21 cellular contexts compared by ENCODE assay signal in genomic region chr10:114151892-114152291, GRCh38. TPM values are rescaled to one million over a fixed set of nuclear protein-coding genes. Genes with fewer than 3 reads are reported as not detected.
"Had no signal": no experiment of that assay in that cellular context is flagged by ENCODE, and none has a peak within 500 bp of the region (broad histone marks: within the 10 kb centered on the region; RNA-seq: fewer than 3 reads in every experiment).

No MANE protein-coding gene starts in this region.

- H3K4me3 Mint-ChIP-seq: activated CD4-positive, alpha-beta T cell treated with anti-CD3 and anti-CD28 coated beads, Interleukin-2, amount 10 ng/mL, durations not matched to agents 24 days and 14 days; activated CD8-positive, alpha-beta T cell treated with anti-CD3 and anti-CD28 coated beads, Interleukin-2, amount 10 ng/mL, durations not matched to agents 7 days and 5 days; activated naive CD8-positive, alpha-beta T cell treated with anti-CD3 and anti-CD28 coated beads for 36 hours; natural killer cell had no signal

- H3K4me3 ChIP-seq: left lung, lung, sigmoid colon, spleen, upper lobe of right lung had no signal

- H3K27ac ChIP-seq: left lung, sigmoid colon, spleen, upper lobe of right lung, VCaP had no signal

- H3K9me3 ChIP-seq: left lung, sigmoid colon, spleen, upper lobe of right lung had no signal

- H3K4me1 ChIP-seq: left lung, sigmoid colon, spleen, upper lobe of right lung had no signal

- H3K27me3 ChIP-seq: left lung, sigmoid colon, spleen, upper lobe of right lung had no signal

- FAIRE-seq: endometrium had no signal

- DNase-seq: activated CD4-positive, alpha-beta T cell treated with anti-CD3 and anti-CD28 coated beads, Interleukin-2, amount 10 ng/mL, durations not matched to agents 24 days and 14 days; activated CD8-positive, alpha-beta T cell treated with anti-CD3 and anti-CD28 coated beads, Interleukin-2, amount 10 ng/mL, durations not matched to agents 7 days and 5 days; activated naive CD4-positive, alpha-beta T cell treated with Interleukin-2 at 50 U/mL for 16 hours; activated naive CD8-positive, alpha-beta T cell treated with anti-CD3 and anti-CD28 coated beads for 36 hours; cerebellar nuclear complex; erythroblast; left lung; natural killer cell; retina; sigmoid colon; spleen; stimulated activated CD4-positive, alpha-beta T cell treated with anti-CD3 and anti-CD28 coated beads, Interleukin-4, amount 100 ng/mL, for 1 hour; stimulated activated naive CD4-positive, alpha-beta T cell treated with Interleukin-2 at 50 U/mL for 16 hours; upper lobe of right lung had no signal

- H3K9me3 Mint-ChIP-seq: activated CD4-positive, alpha-beta T cell treated with anti-CD3 and anti-CD28 coated beads, Interleukin-2, amount 10 ng/mL, durations not matched to agents 24 days and 14 days; activated naive CD8-positive, alpha-beta T cell treated with anti-CD3 and anti-CD28 coated beads for 36 hours; natural killer cell had no signal

- H3K27ac Mint-ChIP-seq: activated CD4-positive, alpha-beta T cell treated with anti-CD3 and anti-CD28 coated beads, Interleukin-2, amount 10 ng/mL, durations not matched to agents 24 days and 14 days; activated CD8-positive, alpha-beta T cell treated with anti-CD3 and anti-CD28 coated beads, Interleukin-2, amount 10 ng/mL, durations not matched to agents 7 days and 5 days; activated naive CD8-positive, alpha-beta T cell treated with anti-CD3 and anti-CD28 coated beads for 36 hours; natural killer cell; progenitor cell of endocrine pancreas had no signal

- ATAC-seq: activated CD4-positive, CD25-positive, alpha-beta regulatory T cell treated with anti-CD3 and anti-CD28 coated beads, Interleukin-2, amount 50 U/mL, for 24 hours; activated CD8-positive, alpha-beta T cell treated with anti-CD3 and anti-CD28 coated beads, Interleukin-2, amount 10 ng/mL, durations not matched to agents 7 days and 5 days; natural killer cell; upper lobe of right lung had no signal

RNA-seq across cellular contexts. Expression of gene TDRD1, which starts 27.3 kb away (rescaled TPM):
- total RNA-seq: activated CD8-positive, alpha-beta T cell treated with anti-CD3 and anti-CD28 coated beads, Interleukin-2, amount 10 ng/mL, durations not matched to agents 7 days and 5 days; fibroblast of lung; osteocyte; progenitor cell of endocrine pancreas had no signal
